17 cellular contexts compared by ENCODE assay signal in the genomic region with DNA sequence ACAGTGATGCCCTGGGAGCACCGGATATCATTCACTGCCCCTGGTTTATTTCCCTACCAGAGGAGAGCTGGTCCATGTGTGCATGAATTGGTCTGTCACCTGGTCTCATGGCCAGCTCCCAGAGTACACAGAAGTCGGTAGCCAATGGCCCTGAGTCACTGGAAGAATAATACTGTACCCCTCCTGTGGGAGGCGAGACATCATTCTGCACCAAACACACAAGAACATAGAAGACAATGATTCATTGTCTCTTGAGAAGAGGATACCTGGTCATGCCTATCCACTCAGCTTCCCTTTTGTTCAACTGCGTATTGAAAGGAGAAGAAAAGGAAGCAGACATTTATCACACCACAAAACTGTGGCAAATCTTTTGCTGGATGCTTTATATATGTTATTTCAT.
DNase-seq lines count a peak whose midpoint lies in the region; ATAC-seq lines count a peak whose summit lies in the region.
"Had no signal": no experiment of that assay in that cellular context is flagged by ENCODE, and none has a peak within 500 bp of the region (broad histone marks: within the 10 kb centered on the region; RNA-seq: fewer than 3 reads in every experiment).

No MANE protein-coding gene starts in this region.

- DNase-seq in ELR (ENCODE audit: low read depth) (peak; percentile 24), LHCN-M2 (ENCODE audit: low read depth) (peak; percentile 39), dermis blood vessel endothelial cell (peak; percentile 54), naive B cell (peak; percentile 14), NCI-H187 treated with DMSO at 0.1 percent for 48 hours (lab: John Stamatoyannopoulos, UW) (no peak)
- DNase-seq in activated naive CD8-positive, alpha-beta T cell treated with anti-CD3 and anti-CD28 coated beads for 36 hours: no peak
- DNase-seq: H7, KG1, NCI-H146, NCI-H2107, NCI-H2227 treated with DMSO at 0.1 percent for 48 hours, NCI-H524, SHP77, SK-N-SH had no signal

- peaks cover 0 to 12% (median 4%) of the 10 kb centered on the region in 7 donors for H3K9me3 Mint-ChIP-seq in naive B cell
- H3K9me3 Mint-ChIP-seq in activated naive CD8-positive, alpha-beta T cell treated with anti-CD3 and anti-CD28 coated beads for 36 hours: no peaks in the 10 kb centered on the region

- peak overlapping the region in 2 of 6 donors; percentile 58 to 71 for H3K27ac Mint-ChIP-seq in naive B cell
- no peak overlapping the region for H3K27ac Mint-ChIP-seq in activated naive CD8-positive, alpha-beta T cell treated with anti-CD3 and anti-CD28 coated beads for 36 hours

- peak overlapping the region in 2 of 8 donors; percentile 18 to 58 for H3K4me3 Mint-ChIP-seq in naive B cell
- H3K4me3 Mint-ChIP-seq in activated naive CD8-positive, alpha-beta T cell treated with anti-CD3 and anti-CD28 coated beads for 36 hours: no peak overlapping the region

- ATAC-seq in naive B cell (ENCODE audit: low read depth in 2 of 2) (peak; percentile 58 to 74), HG02970 (IDR thresholded peaks at IDR 0.05; ENCODE audit: low FRiP score, unreplicated experiment) (no peak), HG03045 (IDR thresholded peaks at IDR 0.05; ENCODE audit: unreplicated experiment) (no peak)
- ATAC-seq: A549 had no signal

- peaks cover 20 to 26% of the 10 kb centered on the region in 2 donors for H3K36me3 Mint-ChIP-seq in naive B cell
- peaks cover 5% of the 10 kb centered on the region for H3K36me3 Mint-ChIP-seq in activated naive CD8-positive, alpha-beta T cell treated with anti-CD3 and anti-CD28 coated beads for 36 hours

- peaks cover 43 to 61% (median 59%) of the 10 kb centered on the region in 3 donors for H3K4me1 Mint-ChIP-seq in naive B cell
- no peaks in the 10 kb centered on the region for H3K4me1 Mint-ChIP-seq in activated naive CD8-positive, alpha-beta T cell treated with anti-CD3 and anti-CD28 coated beads for 36 hours

- H3K27me3 Mint-ChIP-seq in naive B cell: no peaks in the 10 kb centered on the region
- H3K27me3 Mint-ChIP-seq in activated naive CD8-positive, alpha-beta T cell treated with anti-CD3 and anti-CD28 coated beads for 36 hours: no peaks in the 10 kb centered on the region

Comparison
In these comparisons a context has a peak if more than half of its experiments do, and no peak if none do; other contexts are left out.
1. DNase-seq: peak in ELR (single experiment), LHCN-M2 (single experiment), dermis blood vessel endothelial cell (single experiment) and naive B cell (single experiment); none in NCI-H187 treated with DMSO at 0.1 percent for 48 hours (single experiment) and activated naive CD8-positive, alpha-beta T cell treated with anti-CD3 and anti-CD28 coated beads for 36 hours (single experiment).
2. ATAC-seq: peak in naive B cell (2 of 2); none in HG02970 (single experiment) and HG03045 (single experiment).